In the genomic region with DNA sequence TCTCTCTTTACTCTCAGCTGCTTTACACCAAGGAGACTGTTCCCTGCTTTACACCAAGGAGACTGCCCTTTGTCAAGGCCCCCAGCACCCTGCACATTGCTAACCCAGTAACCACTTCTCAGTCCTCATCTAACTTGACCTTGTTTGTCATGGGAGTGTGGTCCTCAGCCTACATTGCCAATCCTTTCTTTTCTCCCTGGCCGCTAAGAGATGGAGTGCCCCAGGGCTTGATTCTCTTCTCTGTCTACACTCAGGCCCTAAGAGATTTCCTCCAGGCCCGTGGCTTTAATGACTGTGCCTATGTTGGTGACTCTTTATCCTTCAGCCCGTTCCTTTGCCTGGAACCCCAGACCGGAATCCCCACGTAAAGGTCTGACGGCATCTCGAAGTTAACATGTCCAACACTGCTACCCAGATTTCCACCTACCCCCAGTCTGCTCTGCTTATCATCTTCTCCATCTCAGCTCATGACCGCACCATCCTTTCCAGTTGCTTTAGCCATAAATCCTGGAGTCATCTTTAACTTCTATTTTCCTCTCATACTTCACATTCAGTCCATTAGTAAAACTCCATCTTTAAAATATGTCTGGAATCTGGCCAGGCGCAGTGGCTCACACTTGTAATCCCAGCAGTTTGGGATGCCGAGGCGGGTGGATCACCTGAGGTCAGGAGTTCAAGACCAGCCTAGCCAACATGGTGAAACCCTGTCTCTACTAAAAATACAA, we compare ENCODE assay signal across 19 cellular contexts. TPM values are rescaled to one million over a fixed set of nuclear protein-coding genes. Genes with fewer than 3 reads are reported as not detected.
DNase-seq lines count a peak whose midpoint lies in the region; TF ChIP-seq lines count a peak whose summit lies in the region.
"Had no signal": no experiment of that assay in that cellular context is flagged by ENCODE, and none has a peak within 500 bp of the region (broad histone marks: within the 10 kb centered on the region; RNA-seq: fewer than 3 reads in every experiment).

No MANE protein-coding gene starts in this region.

- H3K9ac ChIP-seq in mammary epithelial cell (ENCODE audit: insufficient read depth, low read length) (no peak overlapping the region), adipocyte (ENCODE audit: low read length) (peak overlapping the region; percentile 5)
- H3K9ac ChIP-seq: KMS-11 had no signal

- H3K4me1 ChIP-seq in mammary epithelial cell (ENCODE audit: insufficient read depth, low read length) (peaks cover 10% of the 10 kb centered on the region), adipocyte (ENCODE audit: control insufficient read depth, insufficient read depth, low read length) (peaks cover 25% of the 10 kb centered on the region), uterus (peaks cover 0 to 12% of the 10 kb centered on the region in 2 donors)

- H3K9me3 Mint-ChIP-seq in MCF 10A (ENCODE audit: unreplicated experiment): no peaks in the 10 kb centered on the region
- H3K9me3 Mint-ChIP-seq: activated naive CD8-positive, alpha-beta T cell treated with anti-CD3 and anti-CD28 coated beads, Interleukin-2, amount 50 U/mL, for 24 hours; stimulated activated effector memory CD8-positive, alpha-beta T cell treated with anti-CD3 and anti-CD28 coated beads, Interleukin-12 subunit alpha, Interleukin-12 subunit beta, amount 100 ng/mL, for 72 hours; T-helper 2 cell treated with Interferon-gamma antibody and Interleukin-4, amounts not matched to agents 5 μg/mL and 100 μg/mL, for 36 hours had no signal

- no peaks in the 10 kb centered on the region for H3K27me3 Mint-ChIP-seq in MCF 10A (ENCODE audit: insufficient read depth, unreplicated experiment)
- H3K27me3 Mint-ChIP-seq: activated naive CD8-positive, alpha-beta T cell treated with anti-CD3 and anti-CD28 coated beads, Interleukin-2, amount 50 U/mL, for 24 hours had no signal

- BruUV-seq in MCF 10A (replicated peaks; lab: Mats Ljungman, UMichigan): no TSS peak
- BruUV-seq in mammary epithelial cell (replicated peaks; lab: Mats Ljungman, UMichigan): no TSS peak

- TF ChIP-seq POLR2A in uterus (IDR thresholded peaks at IDR 0.05): no peak
- TF ChIP-seq POLR2A in lower leg skin (IDR thresholded peaks at IDR 0.05): no peak

- H3K4me1 Mint-ChIP-seq in MCF 10A (ENCODE audit: insufficient read depth, unreplicated experiment): peaks cover 36% of the 10 kb centered on the region

- WGBS in mammary epithelial cell (ENCODE audit: low coverage, missing lambda C conversion rate): 63% methylated on average over 11 of the region's 11 CpGs
- 56 to 58% methylated on average over 11 of the region's 11 CpGs for WGBS in lower leg skin, 2 donors

- H3K9me3 ChIP-seq in mammary epithelial cell (replicated peaks; ENCODE audit: insufficient read depth, low read length): no peaks in the 10 kb centered on the region
- H3K9me3 ChIP-seq in adipocyte (ENCODE audit: control insufficient read depth, low read length): no peaks in the 10 kb centered on the region
- H3K9me3 ChIP-seq in uterus: no peaks in the 10 kb centered on the region
- H3K9me3 ChIP-seq: transverse colon had no signal

- H3K27ac ChIP-seq in mammary epithelial cell (ENCODE audit: insufficient read depth, low read depth, low read length) (no peak overlapping the region), uterus (peak overlapping the region; percentile 28 to 65)
- H3K27ac ChIP-seq: KMS-11 had no signal

- in situ Hi-C loops in mammary epithelial cell (cut with MboI; ENCODE audit: low sequenced_read_pairs in 2 of 2): loop anchor here in 1 of 2 donors (5.0 kb wide), 1 partner anchor 78 kb away; no protein-coding TSS in a partner anchor

- peaks cover 74% of the 10 kb centered on the region for H3K36me3 Mint-ChIP-seq in MCF 10A (ENCODE audit: insufficient read depth, unreplicated experiment)

- H4K20me1 ChIP-seq in mammary epithelial cell (ENCODE audit: insufficient read depth, low read length): no peaks in the 10 kb centered on the region

- intact Hi-C loops in MCF 10A (cut with micrococcal nuclease): no loop called here
- intact Hi-C loops in mammary epithelial cell (cut with micrococcal nuclease): loop anchor here (10.0 kb wide), 1 partner anchor 301 kb away; no protein-coding TSS in a partner anchor
- intact Hi-C loops in uterus (cut with DNase I; ENCODE audit: low total_unique reads): no loop called here
- intact Hi-C loops in lower leg skin (cut with DNase I; ENCODE audit: low total_unique reads): no loop called here

- H3K27ac Mint-ChIP-seq in MCF 10A (ENCODE audit: low read depth, unreplicated experiment): peak overlapping the region; percentile 71
- H3K27ac Mint-ChIP-seq: activated naive CD8-positive, alpha-beta T cell treated with anti-CD3 and anti-CD28 coated beads, Interleukin-2, amount 50 U/mL, for 24 hours had no signal

- H3K4me3 Mint-ChIP-seq in MCF 10A (ENCODE audit: unreplicated experiment): peak overlapping the region; percentile 9
- H3K4me3 Mint-ChIP-seq: activated naive CD8-positive, alpha-beta T cell treated with anti-CD3 and anti-CD28 coated beads, Interleukin-2, amount 50 U/mL, for 24 hours; stimulated activated effector memory CD8-positive, alpha-beta T cell treated with anti-CD3 and anti-CD28 coated beads, Interleukin-12 subunit alpha, Interleukin-12 subunit beta, amount 100 ng/mL, for 72 hours; T-helper 2 cell treated with Interferon-gamma antibody and Interleukin-4, amounts not matched to agents 5 μg/mL and 100 μg/mL, for 36 hours had no signal

- TF ChIP-seq CTCF in MCF 10A (IDR thresholded peaks at IDR 0.05; ENCODE audit: unreplicated experiment) (no peak), mammary epithelial cell (conservative IDR thresholded peaks at IDR 0.05 in 1 of 2, IDR thresholded peaks at IDR 0.05 in 1 of 2; ENCODE audit: extremely low read depth in 1 of 2, insufficient read depth in 1 of 2, low read depth in 1 of 2, low read length in 2 of 2) (no peak), uterus (IDR thresholded peaks at IDR 0.05) (no peak), lower leg skin (IDR thresholded peaks at IDR 0.05) (no peak)

- H2AFZ ChIP-seq in mammary epithelial cell (ENCODE audit: low read depth, low read length): no peak overlapping the region

- peak; percentile 17 for DNase-seq in MCF 10A (ENCODE audit: unreplicated experiment)
- no peak for DNase-seq in mammary epithelial cell
- DNase-seq in adipocyte (ENCODE audit: low read depth): peak; percentile 34
- DNase-seq in islet precursor cell: peak; percentile 57
- DNase-seq in uterus: peak in 1 of 2 donors; percentile 62
- DNase-seq in lower leg skin (ENCODE audit: low spot score in 2 of 2): no peak
- DNase-seq in globus pallidus (ENCODE audit: low spot score): no peak
- DNase-seq in iPS-NIHi11 (ENCODE audit: low spot score): no peak
- DNase-seq: ACHN; activated naive CD8-positive, alpha-beta T cell treated with anti-CD3 and anti-CD28 coated beads, Interleukin-2, amount 50 U/mL, for 24 hours; central memory CD4-positive, alpha-beta T cell; midbrain; NCI-H1436 treated with DMSO at 0.1 percent for 48 hours; NK-92 treated with Interleukin-12 subunit alpha and Interleukin-12 subunit beta, amount 100 ng/mL, for 24 hours; transverse colon had no signal

- POLR2A ChIA-PET in MCF 10A (lab: Yijun Ruan, JAX): interaction anchor here (0.6 to 4.1 kb wide), 6 partner anchors 19 to 157 kb away, joined by 3 to 20 read pairs (median 4); a partner anchor contains a TSS

- no peaks in the 10 kb centered on the region for H3K27me3 ChIP-seq in mammary epithelial cell (ENCODE audit: insufficient read depth, low read length)
- H3K27me3 ChIP-seq in adipocyte (replicated peaks; ENCODE audit: control insufficient read depth, insufficient read depth, low read length): no peaks in the 10 kb centered on the region
- no peaks in the 10 kb centered on the region for H3K27me3 ChIP-seq in uterus
- H3K27me3 ChIP-seq: transverse colon had no signal

- no peaks in the 10 kb centered on the region for H3K79me2 ChIP-seq in mammary epithelial cell (ENCODE audit: insufficient read depth, low read length)

- H3K4me3 ChIP-seq in mammary epithelial cell (replicated peaks in 1 of 3; ENCODE audit: insufficient read depth in 1 of 3, low read depth in 2 of 3, low read length in 3 of 3) (no peak overlapping the region), adipocyte (ENCODE audit: low read length) (no peak overlapping the region), uterus (no peak overlapping the region), lower leg skin (ENCODE audit: low read depth, poor library complexity, severe bottlenecking) (no peak overlapping the region)
- H3K4me3 ChIP-seq: smooth muscle cell, transverse colon had no signal

- H3K36me3 ChIP-seq in mammary epithelial cell (ENCODE audit: insufficient read depth, low read length): peaks cover 16% of the 10 kb centered on the region
- H3K36me3 ChIP-seq in adipocyte (ENCODE audit: control insufficient read depth, insufficient read depth, low read length, severe bottlenecking): peaks cover 23% of the 10 kb centered on the region
- H3K36me3 ChIP-seq in uterus: no peaks in the 10 kb centered on the region

- CTCF ChIA-PET in MCF 10A (lab: Yijun Ruan, JAX) (interaction anchor here (0.6 to 46.2 kb wide), 5 partner anchors 10 to 83 kb away, joined by 3 to 1892 read pairs (median 126); a partner anchor contains a TSS), mammary epithelial cell (lab: Charles Lee; ENCODE audit: low non-redundant PET) (no interaction called here)

- no peak overlapping the region for H3K4me2 ChIP-seq in mammary epithelial cell (ENCODE audit: insufficient read depth, low read depth, low read length)
- H3K4me2 ChIP-seq: KMS-11, smooth muscle cell had no signal

- dilution Hi-C loops in mammary epithelial cell (cut with HindIII; ENCODE audit: low sequenced_read_pairs): no loop called here

RNA-seq across cellular contexts. Expression of a gene that starts 9.5 kb away (rescaled TPM):
- total RNA-seq in MCF 10A (2022): 1.5 and 4.7 TPM in 2 replicates
- total RNA-seq in mammary epithelial cell: 10 to 100 TPM in 1 of 2 donors, 1 to 10 TPM in 1; 3.5 to 10.6 TPM
- 6.7 TPM for polyA plus RNA-seq in mammary epithelial cell
- 13.4 TPM for polyA minus RNA-seq in mammary epithelial cell
- 1 to 10 TPM in 3 of 4 donors, not detected in 1; 3.1 to 8.2 (median 4.1) TPM for total RNA-seq in uterus
- 10 to 100 TPM; 30.5 to 45.4 (median 41.4) TPM for total RNA-seq in lower leg skin

RNA-seq across cellular contexts. Expression of a gene that starts 29.4 kb away (rescaled TPM):
- total RNA-seq in MCF 10A (2022) (620 and 716 TPM in 2 replicates), mammary epithelial cell (100 to 1,000 TPM; 389 to 797 TPM), uterus (100 to 1,000 TPM; 245 to 533 (median 373) TPM), lower leg skin (100 to 1,000 TPM; 530 to 611 (median 555) TPM)
- 759 TPM for polyA plus RNA-seq in mammary epithelial cell
- polyA minus RNA-seq in mammary epithelial cell: 852 TPM

RNA-seq across cellular contexts. Expression of a gene that starts 50.0 kb away (rescaled TPM):
- total RNA-seq in MCF 10A (2022) (28.7 and 32.3 TPM in 2 replicates), mammary epithelial cell (10 to 100 TPM; 15.8 to 18.5 TPM), uterus (10 to 100 TPM in 2 of 4 donors, 1 to 10 TPM in 2; 5.9 to 26.9 (median 11.1) TPM), lower leg skin (10 to 100 TPM; 11.3 to 15.3 (median 13.3) TPM)
- polyA plus RNA-seq in mammary epithelial cell: 29.2 TPM
- 25.3 TPM for polyA minus RNA-seq in mammary epithelial cell

Comparison
In these comparisons a context has a peak if more than half of its experiments do, and no peak if none do; other contexts are left out.
1. DNase-seq: peak in MCF 10A (single experiment), adipocyte (single experiment) and islet precursor cell (single experiment); none in mammary epithelial cell (single experiment), lower leg skin (0 of 2), globus pallidus (single experiment) and iPS-NIHi11 (single experiment).